Comparison of ENCODE assay signal across 1 cellular context in the genomic region with DNA sequence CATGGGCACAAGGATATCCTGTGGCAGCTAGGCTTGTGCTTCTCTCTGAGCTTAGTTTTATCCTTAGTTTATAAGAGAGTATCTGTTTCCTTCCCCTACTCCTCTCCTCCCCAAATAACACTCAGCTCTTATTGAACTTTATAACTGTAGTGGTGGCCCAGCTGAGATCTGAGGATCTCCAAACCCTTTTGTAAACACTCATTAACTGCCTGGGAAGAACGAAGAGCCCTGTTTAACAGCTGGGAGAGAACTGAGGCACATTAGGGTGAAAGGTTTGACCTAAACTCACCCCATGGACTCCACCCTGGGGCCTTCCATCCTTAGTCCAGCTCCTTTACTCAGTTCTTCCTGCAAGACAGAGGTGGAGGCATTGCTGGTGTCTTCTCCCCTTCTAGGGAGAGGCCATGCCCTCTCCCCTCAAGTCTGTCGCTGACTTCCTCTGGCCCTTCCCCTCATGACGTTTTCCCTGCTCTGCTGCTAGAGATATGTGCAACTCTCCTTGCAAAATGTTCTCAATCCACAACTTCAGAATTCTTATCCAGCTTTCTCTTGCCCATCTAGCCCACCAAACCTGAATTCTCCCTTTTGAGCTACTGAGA.
TF ChIP-seq lines count a peak whose summit lies in the region.

No MANE protein-coding gene starts in this region.

TF ChIP-seq in IMR-90, 13 proteins besides CTCF, POLR2A, EP300 and RAD21:
- TF ChIP-seq FOS (IDR thresholded peaks at IDR 0.05; ENCODE audit: low read depth, low read length), result no peak
- no peak for TF ChIP-seq BHLHE40 (IDR thresholded peaks at IDR 0.05; ENCODE audit: low read depth, low read length)
- no peak for TF ChIP-seq MXI1 (IDR thresholded peaks at IDR 0.05; ENCODE audit: borderline replicate concordance, low read depth, low read length)
- no peak for TF ChIP-seq RCOR1 (IDR thresholded peaks at IDR 0.05; ENCODE audit: insufficient replicate concordance, low read length)
- TF ChIP-seq MAFK (IDR thresholded peaks at IDR 0.05; ENCODE audit: low read depth, low read length), result no peak
- no peak for TF ChIP-seq MAZ (IDR thresholded peaks at IDR 0.05; ENCODE audit: borderline replicate concordance, low read depth, low read length)
